In genomic region chr11:64359712-64360402, GRCh38 we compare ENCODE assay signal across 6 cellular contexts. TPM values are rescaled to one million over a fixed set of nuclear protein-coding genes. Genes with fewer than 3 reads are reported as not detected.
A peak's percentile ranks its signal among the peaks of the same experiment; 100 is the strongest.
DNase-seq lines count a peak whose midpoint lies in the region; ATAC-seq, FAIRE-seq and TF ChIP-seq lines count a peak whose summit lies in the region.

No MANE protein-coding gene starts in this region.

- no peaks in the 10 kb centered on the region for H3K9me1 ChIP-seq in endothelial cell of umbilical vein (replicated peaks; ENCODE audit: control insufficient read depth, extremely low read depth, insufficient read depth, low read length)

- no peak for TF ChIP-seq CTCF in endothelial cell of umbilical vein (IDR thresholded peaks at IDR 0.05; ENCODE audit: extremely low read depth in 1 of 2, insufficient read depth in 1 of 2, low read depth in 1 of 2, low read length in 2 of 2)

- CTCF ChIA-PET in endothelial cell of umbilical vein (lab: Charles Lee), result interaction anchor here (0.6 to 1.5 kb wide), 5 partner anchors 7 to 59 kb away, joined by 3 to 5 read pairs (median 3); partner anchors contain the start of genes PRDX5 and TRMT112

- H3K27me3 ChIP-seq in BLaER1 (no peaks in the 10 kb centered on the region), endothelial cell of umbilical vein (ENCODE audit: control insufficient read depth in 2 of 2, insufficient read depth in 2 of 2, low read length in 2 of 2) (no peaks in the 10 kb centered on the region)

- POLR2A ChIA-PET in endothelial cell of umbilical vein (lab: Charles Lee), result no interaction called here

- H3K36me3 ChIP-seq in BLaER1 (peaks cover 41% of the 10 kb centered on the region), endothelial cell of umbilical vein (ENCODE audit: control insufficient read depth in 2 of 2, extremely low read depth in 1 of 2, insufficient read depth in 2 of 2, low read length in 2 of 2) (peaks cover 5 to 15% of the 10 kb centered on the region in 2 experiments)

- H3K4me3 ChIP-seq in BLaER1 (peak overlapping the region; percentile 76), endothelial cell of umbilical vein (replicated peaks in 1 of 3; ENCODE audit: insufficient read depth in 1 of 3, low read depth in 1 of 3, low read length in 3 of 3) (peak overlapping the region; percentile 11 to 91 (median 33)), skeletal muscle cell (ENCODE audit: low read depth, low read length) (peak overlapping the region; percentile 77)

- TF ChIP-seq POLR2A in endothelial cell of umbilical vein (IDR thresholded peaks at IDR 0.05; ENCODE audit: low read depth, low read length), result no peak

- H3K4me2 ChIP-seq in BLaER1 (peak overlapping the region; percentile 99), endothelial cell of umbilical vein (ENCODE audit: insufficient read depth, low read length) (peak overlapping the region; percentile 35)

- H2AFZ ChIP-seq in endothelial cell of umbilical vein (ENCODE audit: low read depth, low read length), result no peak overlapping the region

- peaks cover 19% of the 10 kb centered on the region; the same call in 1 of the 2 replicates for H4K20me1 ChIP-seq in BLaER1
- H4K20me1 ChIP-seq in endothelial cell of umbilical vein (replicated peaks; ENCODE audit: control insufficient read depth, extremely low read depth, insufficient read depth, low read length), result no peaks in the 10 kb centered on the region

- H3K4me1 ChIP-seq in BLaER1, result peaks cover 78% of the 10 kb centered on the region
- peaks cover 22% of the 10 kb centered on the region for H3K4me1 ChIP-seq in endothelial cell of umbilical vein (ENCODE audit: control insufficient read depth, extremely low read depth, insufficient read depth, low read length)

- H3K9me3 ChIP-seq in BLaER1, result no peaks in the 10 kb centered on the region
- H3K9me3 ChIP-seq in endothelial cell of umbilical vein (replicated peaks; ENCODE audit: control insufficient read depth, insufficient read depth, low read length), result no peaks in the 10 kb centered on the region

- H3K9ac ChIP-seq in BLaER1, result peak overlapping the region; percentile 80
- H3K9ac ChIP-seq in endothelial cell of umbilical vein (replicated peaks; ENCODE audit: extremely low read depth, insufficient read depth, low read length), result no peak overlapping the region

- H3K27ac ChIP-seq in BLaER1, result peak overlapping the region; percentile 83
- no peak overlapping the region for H3K27ac ChIP-seq in endothelial cell of umbilical vein (ENCODE audit: insufficient read depth, low read depth, low read length)

- ATAC-seq in HG03354 (IDR thresholded peaks at IDR 0.05; ENCODE audit: poor library complexity, severe bottlenecking, unreplicated experiment), result no peak

- peaks cover 10% of the 10 kb centered on the region for H3K79me2 ChIP-seq in endothelial cell of umbilical vein (ENCODE audit: control insufficient read depth, insufficient read depth, low read length)

- FAIRE-seq in endothelial cell of umbilical vein (lab: Jason Lieb, UNC), result no peak

- no TSS peak for BruUV-seq in endothelial cell of umbilical vein (replicated peaks; lab: Mats Ljungman, UMichigan)

- intact Hi-C loops in endothelial cell of umbilical vein (cut with micrococcal nuclease), result loop anchor here (1.0 to 5.0 kb wide), 2 partner anchors 42 to 118 kb away; partner anchors contain the start of genes FKBP2 and PRDX5

- peak; percentile 45 for DNase-seq in NOMO-1 treated with dmso at 0.1 percent for 144 hours (lab: John Stamatoyannopoulos, UW; ENCODE audit: unreplicated experiment)
- DNase-seq in endothelial cell of umbilical vein (ENCODE audit: low read depth, low spot score), result no peak
- DNase-seq in skeletal muscle cell (ENCODE audit: low read depth), result no peak
- DNase-seq in cortex of kidney (lab: John Stamatoyannopoulos, UW), result no peak

- dilution Hi-C loops in endothelial cell of umbilical vein (cut with MboI; ENCODE audit: extremely low pct_ligation_motif_present, low sequenced_read_pairs), result no loop called here

TF ChIP-seq in endothelial cell of umbilical vein, 7 proteins besides CTCF, POLR2A, EP300 and RAD21:
- no peak for TF ChIP-seq GATA2 (IDR thresholded peaks at IDR 0.05; ENCODE audit: insufficient read depth, insufficient read length, low read depth, low read length)
- no peak for TF ChIP-seq JUN (IDR thresholded peaks at IDR 0.05; ENCODE audit: borderline replicate concordance, insufficient read depth, insufficient read length, low read depth)
- no peak for TF ChIP-seq MAX (IDR thresholded peaks at IDR 0.05; ENCODE audit: insufficient read depth, insufficient read length)
- no peak for TF ChIP-seq POLR2AphosphoS5 (IDR thresholded peaks at IDR 0.05; ENCODE audit: insufficient read depth, low read depth, low read length)
- TF ChIP-seq MYC (IDR thresholded peaks at IDR 0.05; ENCODE audit: low read depth, low read length), result no peak
- no peak for TF ChIP-seq FOS (IDR thresholded peaks at IDR 0.05; ENCODE audit: borderline replicate concordance, insufficient read depth, low read length)
- TF ChIP-seq EZH2 (IDR thresholded peaks at IDR 0.05; ENCODE audit: borderline replicate concordance, low read depth, low read length, severe bottlenecking), result no peak

RNA-seq across cellular contexts. Expression of gene RPS6KA4, which starts 0.9 kb away (rescaled TPM):
- total RNA-seq in endothelial cell of umbilical vein, result 41.8 and 44.1 TPM in 2 replicates
- 26.5 and 29.2 TPM in 2 replicates for polyA plus RNA-seq in endothelial cell of umbilical vein
- 25.3 and 28.6 TPM in 2 replicates for polyA plus RNA-seq in endothelial cell of umbilical vein (2011; cell fraction: cytosol; rRNA removed)
- polyA plus RNA-seq in endothelial cell of umbilical vein (2011; cell fraction: nucleus; rRNA removed), result 51.5 and 52.7 TPM in 2 replicates
- polyA plus RNA-seq in endothelial cell of umbilical vein (2012), result 36.1 and 42.9 TPM in 2 replicates
- 27.8 and 28.5 TPM in 2 replicates for polyA minus RNA-seq in endothelial cell of umbilical vein
- polyA minus RNA-seq in endothelial cell of umbilical vein (2011; cell fraction: cytosol; rRNA and poly(A)+ RNA removed), result 44.0 TPM
- polyA minus RNA-seq in endothelial cell of umbilical vein (2011; cell fraction: nucleus; rRNA and poly(A)+ RNA removed), result 16.1 and 23.9 TPM in 2 replicates

RNA-seq across cellular contexts. Expression of gene CCDC88B, which starts 19.9 kb away (rescaled TPM):
- 1.8 TPM in 2 replicates for total RNA-seq in endothelial cell of umbilical vein
- 2.7 and 3.7 TPM in 2 replicates for polyA plus RNA-seq in endothelial cell of umbilical vein
- 2.0 and 2.8 TPM in 2 replicates for polyA plus RNA-seq in endothelial cell of umbilical vein (2011; cell fraction: cytosol; rRNA removed)
- polyA plus RNA-seq in endothelial cell of umbilical vein (2011; cell fraction: nucleus; rRNA removed), result 1.1 and 2.2 TPM in 2 replicates
- polyA plus RNA-seq in endothelial cell of umbilical vein (2012), result 2.4 and 4.3 TPM in 2 replicates
- 0.23 and 0.73 TPM in 2 replicates for polyA minus RNA-seq in endothelial cell of umbilical vein
- polyA minus RNA-seq in endothelial cell of umbilical vein (2011; cell fraction: cytosol; rRNA and poly(A)+ RNA removed), result 5.1 TPM
- 0.29 and 0.77 TPM in 2 replicates for polyA minus RNA-seq in endothelial cell of umbilical vein (2011; cell fraction: nucleus; rRNA and poly(A)+ RNA removed)

RNA-seq across cellular contexts. Expression of gene PRDX5, which starts 41.9 kb away (rescaled TPM):
- total RNA-seq in endothelial cell of umbilical vein, result 199 and 202 TPM in 2 replicates
- 647 and 709 TPM in 2 replicates for polyA plus RNA-seq in endothelial cell of umbilical vein
- 461 and 466 TPM in 2 replicates for polyA plus RNA-seq in endothelial cell of umbilical vein (2011; cell fraction: cytosol; rRNA removed)
- polyA plus RNA-seq in endothelial cell of umbilical vein (2011; cell fraction: nucleus; rRNA removed), result 139 and 150 TPM in 2 replicates
- 296 and 368 TPM in 2 replicates for polyA plus RNA-seq in endothelial cell of umbilical vein (2012)
- polyA minus RNA-seq in endothelial cell of umbilical vein, result 140 and 151 TPM in 2 replicates
- 201 TPM for polyA minus RNA-seq in endothelial cell of umbilical vein (2011; cell fraction: cytosol; rRNA and poly(A)+ RNA removed)
- polyA minus RNA-seq in endothelial cell of umbilical vein (2011; cell fraction: nucleus; rRNA and poly(A)+ RNA removed), result 13.9 and 15.3 TPM in 2 replicates

RNA-seq across cellular contexts. Expression of gene TRMT112, which starts 42.5 kb away (rescaled TPM):
- 187 and 195 TPM in 2 replicates for total RNA-seq in endothelial cell of umbilical vein
- 396 and 575 TPM in 2 replicates for polyA plus RNA-seq in endothelial cell of umbilical vein
- 303 and 337 TPM in 2 replicates for polyA plus RNA-seq in endothelial cell of umbilical vein (2011; cell fraction: cytosol; rRNA removed)
- 125 and 141 TPM in 2 replicates for polyA plus RNA-seq in endothelial cell of umbilical vein (2011; cell fraction: nucleus; rRNA removed)
- polyA plus RNA-seq in endothelial cell of umbilical vein (2012), result 274 and 288 TPM in 2 replicates
- polyA minus RNA-seq in endothelial cell of umbilical vein, result 69.7 and 76.8 TPM in 2 replicates
- polyA minus RNA-seq in endothelial cell of umbilical vein (2011; cell fraction: cytosol; rRNA and poly(A)+ RNA removed), result 147 TPM
- 14.4 and 23.9 TPM in 2 replicates for polyA minus RNA-seq in endothelial cell of umbilical vein (2011; cell fraction: nucleus; rRNA and poly(A)+ RNA removed)

RNA-seq across cellular contexts. Expression of gene ESRRA, which starts 54.5 kb away (rescaled TPM):
- 37.4 and 38.0 TPM in 2 replicates for total RNA-seq in endothelial cell of umbilical vein
- polyA plus RNA-seq in endothelial cell of umbilical vein, result 17.2 and 18.8 TPM in 2 replicates
- 13.8 and 18.9 TPM in 2 replicates for polyA plus RNA-seq in endothelial cell of umbilical vein (2011; cell fraction: cytosol; rRNA removed)
- 19.8 and 22.3 TPM in 2 replicates for polyA plus RNA-seq in endothelial cell of umbilical vein (2011; cell fraction: nucleus; rRNA removed)
- 15.0 and 26.5 TPM in 2 replicates for polyA plus RNA-seq in endothelial cell of umbilical vein (2012)
- polyA minus RNA-seq in endothelial cell of umbilical vein, result 10.6 and 13.0 TPM in 2 replicates
- 45.9 TPM for polyA minus RNA-seq in endothelial cell of umbilical vein (2011; cell fraction: cytosol; rRNA and poly(A)+ RNA removed)
- 4.0 and 10.0 TPM in 2 replicates for polyA minus RNA-seq in endothelial cell of umbilical vein (2011; cell fraction: nucleus; rRNA and poly(A)+ RNA removed)
